Comparison of ENCODE assay signal across 21 cellular contexts in the genomic region with DNA sequence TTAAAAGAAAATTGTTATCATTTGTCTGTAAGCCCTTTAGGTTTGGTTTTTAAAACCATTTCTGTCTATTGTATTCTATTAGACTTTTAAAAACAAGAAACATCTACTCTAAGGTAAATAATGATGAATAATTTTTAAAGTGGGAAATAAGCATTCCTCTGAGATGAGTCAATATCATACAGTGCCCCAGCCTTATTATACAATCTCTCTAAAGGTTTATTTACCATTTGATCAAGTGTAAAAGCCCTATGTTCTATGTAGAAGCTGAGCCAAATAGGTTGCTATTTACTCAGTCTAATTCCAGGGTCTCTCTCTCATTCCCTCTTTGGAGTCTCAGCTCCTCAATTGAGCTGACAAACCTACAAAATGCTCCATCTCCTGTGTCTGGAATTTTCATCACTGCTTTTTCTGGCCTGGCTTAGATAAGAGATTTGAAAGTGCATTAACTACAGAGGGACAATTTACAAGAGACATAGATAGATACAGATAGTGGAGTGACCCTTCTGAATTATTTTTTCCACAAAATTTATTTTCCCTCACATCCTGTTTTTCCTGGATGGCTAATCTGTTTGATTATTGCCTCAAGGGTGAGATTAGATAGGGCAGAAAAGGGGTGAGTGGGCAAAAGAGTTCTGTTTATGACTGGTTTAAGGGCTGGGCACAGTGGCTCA. TPM values are rescaled to one million over a fixed set of nuclear protein-coding genes. Genes with fewer than 3 reads are reported as not detected.
DNase-seq lines count a peak whose midpoint lies in the region; ATAC-seq and TF ChIP-seq lines count a peak whose summit lies in the region.
"Had no signal": no experiment of that assay in that cellular context is flagged by ENCODE, and none has a peak within 500 bp of the region (broad histone marks: within the 10 kb centered on the region; RNA-seq: fewer than 3 reads in every experiment).

No MANE protein-coding gene starts in this region.

- H3K4me1 ChIP-seq in PC-9 (replicated peaks; ENCODE audit: insufficient read depth) (peaks cover 14% of the 10 kb centered on the region), suprapubic skin (no peaks in the 10 kb centered on the region), esophagus squamous epithelium (no peaks in the 10 kb centered on the region)
- H3K4me1 ChIP-seq: right atrium auricular region had no signal

- BruUV-seq in PC-9 (replicated peaks; lab: Mats Ljungman, UMichigan) = no TSS peak

- H3K36me3 ChIP-seq in PC-9 (ENCODE audit: low read depth) (no peaks in the 10 kb centered on the region), suprapubic skin (no peaks in the 10 kb centered on the region), esophagus squamous epithelium (no peaks in the 10 kb centered on the region)
- H3K36me3 ChIP-seq: right atrium auricular region had no signal

- no peak for TF ChIP-seq POLR2A in suprapubic skin (IDR thresholded peaks at IDR 0.05)
- TF ChIP-seq POLR2A in esophagus squamous epithelium (IDR thresholded peaks at IDR 0.05) = no peak

- 0 out of 2 replicates have a peak, but pooled peaks cover 8% of the 10 kb centered on the region for H3F3A ChIP-seq in PC-9 (ENCODE audit: insufficient read depth, low read depth)

- no peaks in the 10 kb centered on the region for H3K9me2 ChIP-seq in PC-9 (ENCODE audit: insufficient read depth)

- peak; percentile 81 for DNase-seq in DMS153 (lab: John Stamatoyannopoulos, UW)
- peak; percentile 92 for DNase-seq in NCI-H1092 treated with DMSO at 0.1 percent for 48 hours (lab: John Stamatoyannopoulos, UW)
- DNase-seq in PC-9 = no peak
- peak; percentile 35 for DNase-seq in iris pigment epithelial cell (ENCODE audit: low read depth)
- no peak for DNase-seq in NCI-H2171 treated with DMSO at 0.1 percent for 48 hours (lab: John Stamatoyannopoulos, UW)
- DNase-seq in suprapubic skin (ENCODE audit: low spot score in 2 of 2) = no peak
- no peak for DNase-seq in esophagus squamous epithelium (lab: John Stamatoyannopoulos, UW)
- DNase-seq: activated CD4-positive, alpha-beta T cell treated with anti-CD3 and anti-CD28 coated beads, Interleukin-2, amount 50 U/mL, for 1 hour; activated gamma-delta T cell treated with Interleukin-2 at 50 U/mL for 16 hours; amygdala; effector memory CD4-positive, alpha-beta T cell; GOT3; KG1; NCI-H2227 treated with DMSO at 0.1 percent for 48 hours; RPMI8226; stimulated activated CD4-positive, alpha-beta T cell treated with anti-CD3 and anti-CD28 coated beads, Interleukin-15, amount 100 ng/mL, for 24 hours; SW 1271 had no signal

- H3K27me3 ChIP-seq in PC-9 (ENCODE audit: insufficient read depth, low read depth) (no peaks in the 10 kb centered on the region), suprapubic skin (no peaks in the 10 kb centered on the region), esophagus squamous epithelium (no peaks in the 10 kb centered on the region)
- H3K27me3 ChIP-seq: right atrium auricular region had no signal

- POLR2A ChIA-PET in PC-9 (lab: Charles Lee; ENCODE audit: unreplicated experiment) = no interaction called here

- H3K4me2 ChIP-seq in PC-9 = peak overlapping the region; percentile 14; the same call in 1 of the 2 replicates

- H3K79me2 ChIP-seq in PC-9 (ENCODE audit: low read depth) = no peaks in the 10 kb centered on the region

- no peaks in the 10 kb centered on the region for H3K9me3 ChIP-seq in PC-9 (ENCODE audit: insufficient read depth, low read depth)
- no peaks in the 10 kb centered on the region for H3K9me3 ChIP-seq in suprapubic skin
- H3K9me3 ChIP-seq in esophagus squamous epithelium = no peaks in the 10 kb centered on the region
- H3K9me3 ChIP-seq: right atrium auricular region had no signal

- intact Hi-C loops in PC-9 (cut with micrococcal nuclease; ENCODE audit: unreplicated experiment) (no loop called here), esophagus squamous epithelium (cut with DNase I) (no loop called here)

- TF ChIP-seq EP300 in suprapubic skin (IDR thresholded peaks at IDR 0.05) = no peak

- no peak overlapping the region for H2AFZ ChIP-seq in PC-9

- ATAC-seq in HG03469 (IDR thresholded peaks at IDR 0.05; ENCODE audit: unreplicated experiment) = no peak

- peak overlapping the region; percentile 31 for H3K27ac ChIP-seq in PC-9
- no peak overlapping the region for H3K27ac ChIP-seq in suprapubic skin
- H3K27ac ChIP-seq in esophagus squamous epithelium = no peak overlapping the region
- H3K27ac ChIP-seq: right atrium auricular region had no signal

- H3K4me3 ChIP-seq in PC-9 = no peak overlapping the region
- no peak overlapping the region for H3K4me3 ChIP-seq in suprapubic skin
- H3K4me3 ChIP-seq in esophagus squamous epithelium = no peak overlapping the region
- H3K4me3 ChIP-seq: right atrium auricular region had no signal

- CTCF ChIA-PET in PC-9 (lab: Charles Lee) = no interaction called here

- no peaks in the 10 kb centered on the region for H4K20me1 ChIP-seq in PC-9 (ENCODE audit: insufficient read depth)

- TF ChIP-seq CTCF in PC-9 (conservative IDR thresholded peaks at IDR 0.05) (no peak), suprapubic skin (IDR thresholded peaks at IDR 0.05) (no peak), esophagus squamous epithelium (IDR thresholded peaks at IDR 0.05) (no peak)

RNA-seq across cellular contexts. Expression of a gene that starts 24.8 kb away (rescaled TPM):
- total RNA-seq in PC-9 (2021) = not detected in 2 replicates
- total RNA-seq in suprapubic skin = under 1 TPM in 2 of 4 donors, not detected in 2; 0.08 to 0.18 TPM
- under 1 TPM in 1 of 4 donors, not detected in 3; under 0.01 TPM for total RNA-seq in esophagus squamous epithelium
- total RNA-seq: chondrocyte, omental fat pad had no signal

Comparison
In these comparisons a context has a peak if more than half of its experiments do, and no peak if none do; other contexts are left out.
1. DNase-seq: peak in DMS153 (single experiment), NCI-H1092 treated with DMSO at 0.1 percent for 48 hours (single experiment) and iris pigment epithelial cell (single experiment); none in PC-9 (0 of 2), NCI-H2171 treated with DMSO at 0.1 percent for 48 hours (single experiment), suprapubic skin (0 of 2) and esophagus squamous epithelium (single experiment).